In the genomic region with DNA sequence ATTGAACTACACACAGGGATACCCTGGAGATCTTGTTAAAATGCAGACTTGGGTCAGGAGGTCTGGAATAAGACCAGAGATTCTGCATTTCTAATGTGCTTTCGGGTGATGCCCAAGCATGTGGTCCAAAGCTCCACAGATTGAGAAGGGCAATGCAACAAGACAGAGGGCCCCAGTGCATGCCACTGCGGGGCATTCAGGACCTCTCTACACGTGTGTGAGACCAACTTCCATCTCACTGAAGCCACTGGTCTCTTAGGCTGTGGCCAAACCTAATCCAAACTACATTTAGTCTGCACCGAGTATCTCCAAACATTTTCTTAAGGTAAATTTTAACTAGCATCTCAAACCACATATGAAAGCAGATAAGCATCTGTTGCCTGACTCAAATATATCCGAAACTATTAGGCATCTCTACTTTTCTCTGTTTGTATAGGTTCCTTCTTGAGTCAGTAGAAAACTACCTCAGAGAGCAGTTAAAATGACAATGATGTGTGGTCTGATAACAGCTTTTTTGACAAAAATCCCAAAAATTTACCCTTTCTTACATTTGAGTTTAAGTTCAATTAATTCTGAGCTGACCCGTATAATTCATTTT, we compare ENCODE assay signal across 9 cellular contexts.
DNase-seq lines count a peak whose midpoint lies in the region; ATAC-seq, FAIRE-seq and TF ChIP-seq lines count a peak whose summit lies in the region.
"Had no signal": no experiment of that assay in that cellular context is flagged by ENCODE, and none has a peak within 500 bp of the region (broad histone marks: within the 10 kb centered on the region; RNA-seq: fewer than 3 reads in every experiment).

No MANE protein-coding gene starts in this region.

- peak overlapping the region; percentile 93 for H3K4me3 Mint-ChIP-seq in activated T-cell treated with anti-CD3 and anti-CD28 coated beads, Interleukin-2, amount 50 U/mL, for 4 hours
- peak overlapping the region; percentile 97 for H3K4me3 Mint-ChIP-seq in stimulated activated naive CD8-positive, alpha-beta T cell treated with anti-CD3 and anti-CD28 coated beads, Interleukin-15, Interleukin-2, amounts not matched to agents 100 ng/mL and 50 ng/mL, for 24 hours

- peak; percentile 37 to 39 for ATAC-seq in activated T-cell treated with anti-CD3 and anti-CD28 coated beads, Interleukin-2, amount 50 U/mL, for 4 hours
- ATAC-seq in HG02798 (IDR thresholded peaks at IDR 0.05; ENCODE audit: poor library complexity, unreplicated experiment), result peak; percentile 56
- ATAC-seq: right lobe of liver had no signal

- peak overlapping the region; percentile 99 for H3K27ac Mint-ChIP-seq in stimulated activated naive CD8-positive, alpha-beta T cell treated with anti-CD3 and anti-CD28 coated beads, Interleukin-15, Interleukin-2, amounts not matched to agents 100 ng/mL and 50 ng/mL, for 24 hours

- H3K36me3 Mint-ChIP-seq in activated T-cell treated with anti-CD3 and anti-CD28 coated beads, Interleukin-2, amount 50 U/mL, for 4 hours (ENCODE audit: insufficient read depth), result peaks cover 49% of the 10 kb centered on the region
- peaks cover 56% of the 10 kb centered on the region for H3K36me3 Mint-ChIP-seq in stimulated activated naive CD8-positive, alpha-beta T cell treated with anti-CD3 and anti-CD28 coated beads, Interleukin-15, Interleukin-2, amounts not matched to agents 100 ng/mL and 50 ng/mL, for 24 hours (ENCODE audit: low read depth)

- H3K4me1 Mint-ChIP-seq in activated T-cell treated with anti-CD3 and anti-CD28 coated beads, Interleukin-2, amount 50 U/mL, for 4 hours (ENCODE audit: low read depth), result peaks cover 78% of the 10 kb centered on the region
- H3K4me1 Mint-ChIP-seq in stimulated activated naive CD8-positive, alpha-beta T cell treated with anti-CD3 and anti-CD28 coated beads, Interleukin-15, Interleukin-2, amounts not matched to agents 100 ng/mL and 50 ng/mL, for 24 hours (ENCODE audit: low read depth), result peaks cover 87% of the 10 kb centered on the region

- H3K9me3 Mint-ChIP-seq in activated T-cell treated with anti-CD3 and anti-CD28 coated beads, Interleukin-2, amount 50 U/mL, for 4 hours, result peaks cover 6% of the 10 kb centered on the region
- peaks cover 3% of the 10 kb centered on the region for H3K9me3 Mint-ChIP-seq in stimulated activated naive CD8-positive, alpha-beta T cell treated with anti-CD3 and anti-CD28 coated beads, Interleukin-15, Interleukin-2, amounts not matched to agents 100 ng/mL and 50 ng/mL, for 24 hours

- DNase-seq in activated T-cell treated with anti-CD3 and anti-CD28 coated beads, Interleukin-2, amount 50 U/mL, for 4 hours, result no peak
- no peak for DNase-seq in activated T-cell treated with anti-CD3 and anti-CD28 coated beads for 4 hours
- peak; percentile 66 for DNase-seq in NAMALWA (ENCODE audit: low spot score)
- no peak for DNase-seq in HCEC 1CT
- DNase-seq in D721Med (ENCODE audit: insufficient read length, low spot score), result no peak
- DNase-seq in DMS79 (lab: John Stamatoyannopoulos, UW), result no peak
- DNase-seq: right lobe of liver had no signal

- no peaks in the 10 kb centered on the region for H3K27me3 Mint-ChIP-seq in activated T-cell treated with anti-CD3 and anti-CD28 coated beads, Interleukin-2, amount 50 U/mL, for 4 hours (ENCODE audit: low read depth)
- no peaks in the 10 kb centered on the region for H3K27me3 Mint-ChIP-seq in stimulated activated naive CD8-positive, alpha-beta T cell treated with anti-CD3 and anti-CD28 coated beads, Interleukin-15, Interleukin-2, amounts not matched to agents 100 ng/mL and 50 ng/mL, for 24 hours

- no peak for TF ChIP-seq CTCF in D721Med (IDR thresholded peaks at IDR 0.05; ENCODE audit: insufficient read depth, missing control alignments)

- FAIRE-seq in D721Med (lab: Jason Lieb, UNC), result no peak
